Comparison of ENCODE assay signal across 8 cellular contexts in the genomic region with DNA sequence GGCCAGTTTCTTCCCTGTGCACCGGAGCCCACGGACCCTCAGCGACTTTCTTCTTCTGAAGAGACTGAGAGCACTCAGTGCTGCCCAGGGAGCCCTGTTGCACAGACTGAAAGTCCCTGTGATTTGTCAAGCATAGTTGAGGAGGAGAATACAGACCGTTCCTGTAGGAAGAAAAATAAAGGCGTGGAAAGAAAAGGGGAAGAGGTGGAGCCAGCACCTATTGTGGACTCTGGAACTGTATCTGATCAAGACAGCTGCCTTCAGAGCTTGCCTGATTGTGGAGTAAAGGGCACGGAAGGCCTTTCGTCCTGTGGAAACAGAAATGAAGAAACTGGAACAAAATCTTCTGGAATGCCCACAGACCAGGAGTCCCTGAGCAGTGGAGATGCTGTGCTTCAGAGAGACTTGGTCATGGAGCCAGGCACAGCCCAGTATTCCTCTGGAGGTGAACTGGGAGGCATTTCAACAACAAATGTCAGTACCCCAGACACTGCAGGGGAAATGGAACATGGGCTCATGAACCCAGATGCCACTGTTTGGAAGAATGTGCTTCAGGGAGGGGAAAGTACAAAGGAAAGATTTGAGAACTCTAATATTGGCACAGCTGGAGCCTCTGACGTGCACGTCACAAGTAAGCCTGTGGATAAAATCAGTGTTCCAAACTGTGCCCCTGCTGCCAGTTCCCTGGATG.
DNase-seq lines count a peak whose midpoint lies in the region; ATAC-seq, FAIRE-seq and TF ChIP-seq lines count a peak whose summit lies in the region.
"Had no signal": no experiment of that assay in that cellular context is flagged by ENCODE, and none has a peak within 500 bp of the region (broad histone marks: within the 10 kb centered on the region; RNA-seq: fewer than 3 reads in every experiment).

No MANE protein-coding gene starts in this region.

- no peak for TF ChIP-seq POLR2A in adrenal gland (IDR thresholded peaks at IDR 0.05)
- no peak for TF ChIP-seq POLR2A in suprapubic skin (IDR thresholded peaks at IDR 0.05)

- DNase-seq in NOMO-1 (lab: John Stamatoyannopoulos, UW; ENCODE audit: unreplicated experiment in 2 of 2): peak; percentile 28 to 70
- DNase-seq in adrenal gland: peak in 3 of 7 donors; percentile 24 to 38 (median 32)
- no peak for DNase-seq in lower lobe of right lung
- DNase-seq in suprapubic skin (ENCODE audit: low spot score in 2 of 2): no peak
- no peak for DNase-seq in mesenteric fat pad (ENCODE audit: low spot score)
- DNase-seq in stimulated activated naive CD4-positive, alpha-beta T cell (lab: John Stamatoyannopoulos, UW): no peak
- no peak for DNase-seq in urothelium cell line (ENCODE audit: low spot score)

- ATAC-seq in lower lobe of right lung: peak; percentile 53 to 54
- ATAC-seq: GM12878 had no signal

- H3K27ac ChIP-seq in adrenal gland: peak overlapping the region in 4 of 5 donors; percentile 41 to 94 (median 66)
- peak overlapping the region; percentile 89 for H3K27ac ChIP-seq in lower lobe of right lung
- peak overlapping the region; percentile 78 for H3K27ac ChIP-seq in suprapubic skin

- intact Hi-C loops in adrenal gland (cut with DNase I): no loop called here
- intact Hi-C loops in lower lobe of right lung (cut with DNase I): no loop called here

- H3K4me1 ChIP-seq in adrenal gland (replicated peaks in 1 of 2): peaks cover 3 to 49% of the 10 kb centered on the region in 2 donors
- peaks cover 75% of the 10 kb centered on the region for H3K4me1 ChIP-seq in lower lobe of right lung
- peaks cover 48% of the 10 kb centered on the region for H3K4me1 ChIP-seq in suprapubic skin

- H3K36me3 ChIP-seq in adrenal gland (replicated peaks in 1 of 2) (no peaks in the 10 kb centered on the region), lower lobe of right lung (peaks cover 54% of the 10 kb centered on the region), suprapubic skin (peaks cover 32% of the 10 kb centered on the region)

- H3K4me3 ChIP-seq in adrenal gland (no peak overlapping the region), lower lobe of right lung (peak overlapping the region; percentile 57), suprapubic skin (peak overlapping the region; percentile 21)
- H3K4me3 ChIP-seq: GM12878 had no signal

- H3K9me3 ChIP-seq in adrenal gland (replicated peaks in 1 of 3) (no peaks in the 10 kb centered on the region), lower lobe of right lung (no peaks in the 10 kb centered on the region), suprapubic skin (no peaks in the 10 kb centered on the region)

- TF ChIP-seq CTCF in adrenal gland (IDR thresholded peaks at IDR 0.05) (no peak), lower lobe of right lung (IDR thresholded peaks at IDR 0.05) (no peak), suprapubic skin (IDR thresholded peaks at IDR 0.05) (no peak)

- TF ChIP-seq EP300 in suprapubic skin (IDR thresholded peaks at IDR 0.05): no peak

- no peak for FAIRE-seq in urothelium cell line (lab: Jason Lieb, UNC)
- FAIRE-seq: GM12878 had no signal

- H3K27me3 ChIP-seq in adrenal gland (no peaks in the 10 kb centered on the region), lower lobe of right lung (ENCODE audit: low read depth) (no peaks in the 10 kb centered on the region), suprapubic skin (no peaks in the 10 kb centered on the region)

- WGBS in adrenal gland, 4 donors: 47 to 72% (median 68%) methylated on average over 9 of the region's 9 CpGs
- WGBS in suprapubic skin: 74% methylated on average over 9 of the region's 9 CpGs

Comparison
In these comparisons a context has a peak if more than half of its experiments do, and no peak if none do; other contexts are left out.
1. DNase-seq: peak in NOMO-1 (2 of 2); none in lower lobe of right lung (single experiment), suprapubic skin (0 of 2), mesenteric fat pad (single experiment), stimulated activated naive CD4-positive, alpha-beta T cell (0 of 6) and urothelium cell line (single experiment).
2. H3K4me3 ChIP-seq: peak in lower lobe of right lung (single experiment) and suprapubic skin (single experiment); none in adrenal gland (0 of 4).
3. Peak in every context shown above with its lines, with median percentiles within 50 percentile points of each other: H3K27ac ChIP-seq.